8 cellular contexts compared by ENCODE assay signal in genomic region chr20:4151991-4152695, GRCh38. TPM values are rescaled to one million over a fixed set of nuclear protein-coding genes. Genes with fewer than 3 reads are reported as not detected.
DNase-seq lines count a peak whose midpoint lies in the region; ATAC-seq and TF ChIP-seq lines count a peak whose summit lies in the region.

No MANE protein-coding gene starts in this region.

- peaks cover 23% of the 10 kb centered on the region for H3K4me1 Mint-ChIP-seq in Caco-2 (ENCODE audit: low read depth, unreplicated experiment)

- DNase-seq in Caco-2 (no peak), Panc1 (ENCODE audit: low read depth, low spot score) (no peak), hepatic stellate cell (ENCODE audit: low spot score) (peak; percentile 49), GM19238 (ENCODE audit: insufficient read length, low spot score) (no peak), colonic mucosa (no peak)

- in situ Hi-C loops in Panc1 (cut with HindIII; ENCODE audit: low pct_unique_long_range_greater_than_20kb, low sequenced_read_pairs): no loop called here

- TF ChIP-seq CTCF in Caco-2 (IDR thresholded peaks at IDR 0.05; ENCODE audit: insufficient read depth in 1 of 2, low read depth in 1 of 2, low read length in 1 of 2, severe bottlenecking in 1 of 2, unreplicated experiment in 1 of 2): no peak
- no peak for TF ChIP-seq CTCF in Panc1 (IDR thresholded peaks at IDR 0.05)
- TF ChIP-seq CTCF in colonic mucosa (IDR thresholded peaks at IDR 0.05): no peak

- no peak overlapping the region for H3K4me3 Mint-ChIP-seq in Caco-2 (ENCODE audit: unreplicated experiment)

- H3K36me3 ChIP-seq in Caco-2 (ENCODE audit: control insufficient read depth, insufficient read depth, low read length) (no peaks in the 10 kb centered on the region; the same call in 1 of the 2 replicates), Panc1 (ENCODE audit: control insufficient read depth, insufficient read depth, low read length) (peaks cover 2% of the 10 kb centered on the region; the same call in 1 of the 2 replicates), colonic mucosa (no peaks in the 10 kb centered on the region)

- CTCF ChIA-PET in Caco-2 (lab: Charles Lee): no interaction called here
- CTCF ChIA-PET in Panc1 (lab: Charles Lee): no interaction called here

- no peaks in the 10 kb centered on the region for H3K27me3 Mint-ChIP-seq in Caco-2 (ENCODE audit: insufficient read depth, unreplicated experiment)

- H3K27ac ChIP-seq in Panc1 (ENCODE audit: low read length): peak overlapping the region; percentile 54; the same call in 1 of the 2 replicates
- H3K27ac ChIP-seq in colonic mucosa: no peak overlapping the region

- POLR2A ChIA-PET in Caco-2 (lab: Charles Lee) (no interaction called here), Panc1 (lab: Charles Lee) (no interaction called here)

- H3K4me3 ChIP-seq in Caco-2 (ENCODE audit: low read depth, low read length) (no peak overlapping the region), Panc1 (ENCODE audit: low read depth in 2 of 2, low read length in 2 of 2) (peak overlapping the region in 1 of 2 experiments; percentile 30; a peak in 2 of 4 replicates), colonic mucosa (no peak overlapping the region)

- no peaks in the 10 kb centered on the region for H3K9me3 ChIP-seq in Caco-2
- H3K9me3 ChIP-seq in Panc1 (ENCODE audit: control insufficient read depth, insufficient read depth, low read depth, low read length): no peaks in the 10 kb centered on the region
- no peaks in the 10 kb centered on the region for H3K9me3 ChIP-seq in colonic mucosa

- ATAC-seq in HG02678 (IDR thresholded peaks at IDR 0.05; ENCODE audit: unreplicated experiment) (peak; percentile 41), Panc1 (no peak), HG03442 (IDR thresholded peaks at IDR 0.05; ENCODE audit: unreplicated experiment) (no peak), HG02840 (IDR thresholded peaks at IDR 0.05; ENCODE audit: low FRiP score, unreplicated experiment) (no peak)

- intact Hi-C loops in Caco-2 (cut with micrococcal nuclease; ENCODE audit: unreplicated experiment) (no loop called here), Panc1 (cut with micrococcal nuclease; ENCODE audit: unreplicated experiment) (loop anchor here (5.0 kb wide), 1 partner anchor 40 kb away; no protein-coding TSS in a partner anchor), colonic mucosa (cut with DNase I) (no loop called here)

- H3K36me3 Mint-ChIP-seq in Caco-2 (ENCODE audit: insufficient read depth, unreplicated experiment): peaks cover 41% of the 10 kb centered on the region

- no peaks in the 10 kb centered on the region for H3K27me3 ChIP-seq in Caco-2 (replicated peaks; ENCODE audit: control insufficient read depth, insufficient read depth, low read length)
- H3K27me3 ChIP-seq in Panc1 (ENCODE audit: control insufficient read depth, insufficient read depth, low read length): no peaks in the 10 kb centered on the region
- no peaks in the 10 kb centered on the region for H3K27me3 ChIP-seq in colonic mucosa

- H3K9ac ChIP-seq in colonic mucosa (ENCODE audit: low read depth in 2 of 2, low read length in 2 of 2): no peak overlapping the region

- BruUV-seq in Caco-2 (replicated peaks; lab: Mats Ljungman, UMichigan): no TSS peak
- BruUV-seq in Panc1 (replicated peaks; lab: Mats Ljungman, UMichigan): no TSS peak

- H3K4me1 ChIP-seq in Caco-2 (peaks cover 22% of the 10 kb centered on the region), Panc1 (ENCODE audit: control insufficient read depth, insufficient read depth, low read length) (peaks cover 55% of the 10 kb centered on the region), colonic mucosa (no peaks in the 10 kb centered on the region)

- peak overlapping the region; percentile 20 for H3K27ac Mint-ChIP-seq in Caco-2 (ENCODE audit: unreplicated experiment)

- H3K9me3 Mint-ChIP-seq in Caco-2 (ENCODE audit: unreplicated experiment): no peaks in the 10 kb centered on the region

RNA-seq across cellular contexts. Expression of gene SMOX, which starts 3.5 kb away (rescaled TPM):
- total RNA-seq in Caco-2 (2022) (54.8 and 56.3 TPM in 2 replicates), Panc1 (2021; ENCODE audit: unreplicated experiment) (33.8 TPM), colonic mucosa (1 to 10 TPM; 5.4 to 7.7 TPM)
- 27.6 TPM for polyA plus RNA-seq in Panc1 (2012; ENCODE audit: insufficient read length)
